Comparison of ENCODE assay signal across 20 cellular contexts in the genomic region with DNA sequence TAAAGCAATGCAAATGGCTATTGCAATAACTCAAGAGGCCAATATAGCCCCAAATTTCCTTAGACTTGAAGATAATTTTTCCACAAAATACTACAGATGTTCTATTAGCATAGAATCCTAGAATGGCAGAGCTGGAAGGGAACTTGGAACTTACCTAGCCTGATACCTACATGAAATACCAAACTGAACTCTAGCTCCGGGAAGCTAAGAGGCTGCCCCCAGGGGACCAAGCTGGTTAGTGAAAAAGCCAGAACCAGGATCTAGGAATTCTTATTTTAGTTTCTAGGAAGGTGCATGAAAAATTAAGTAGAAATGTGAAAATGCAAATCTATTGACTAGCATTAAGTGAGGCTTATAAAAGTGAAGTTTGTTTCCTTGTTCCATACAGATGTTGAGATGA.
"Had no signal": no experiment of that assay in that cellular context is flagged by ENCODE, and none has a peak within 500 bp of the region (broad histone marks: within the 10 kb centered on the region; RNA-seq: fewer than 3 reads in every experiment).

No MANE protein-coding gene starts in this region.

- H3K4me1 Mint-ChIP-seq: immature natural killer cell, naive B cell had no signal

- H3K4me3 ChIP-seq: esophagus squamous epithelium, gastroesophageal sphincter, left ventricle myocardium inferior, lower lobe of right lung, ovary, right atrium auricular region, sigmoid colon, skin epidermis had no signal

- ATAC-seq: effector memory CD8-positive, alpha-beta T cell; gastroesophageal sphincter; lower lobe of right lung had no signal

- H3K4me1 ChIP-seq: gastroesophageal sphincter, lower lobe of right lung, sigmoid colon had no signal

- H3K36me3 Mint-ChIP-seq: immature natural killer cell, memory B cell, naive B cell, type B pancreatic cell had no signal

- DNase-seq: cortex of kidney; effector memory CD8-positive, alpha-beta T cell; esophagus squamous epithelium; foreskin fibroblast; glutamatergic neuron; immature natural killer cell; left ventricle myocardium inferior; lower lobe of right lung; naive B cell; nephron progenitor cell; ovary; sigmoid colon; stimulated activated CD4-positive, alpha-beta T cell treated with anti-CD3 and anti-CD28 coated beads, Interleukin-12 subunit alpha, Interleukin-12 subunit beta, amount 100 ng/mL, for 4 hours; stimulated activated naive CD4-positive, alpha-beta T cell treated with Interleukin-2 at 50 U/mL for 16 hours had no signal

- H3K27ac ChIP-seq: esophagus squamous epithelium, gastroesophageal sphincter, left ventricle myocardium inferior, lower lobe of right lung, neutrophil, ovary, right atrium auricular region, sigmoid colon had no signal

- H3K27me3 ChIP-seq: esophagus squamous epithelium, gastroesophageal sphincter, neutrophil, ovary, right atrium auricular region, sigmoid colon had no signal

- H3K9me3 Mint-ChIP-seq: effector memory CD8-positive, alpha-beta T cell; immature natural killer cell; memory B cell; naive B cell; nephron progenitor cell had no signal

- H3K36me3 ChIP-seq: esophagus squamous epithelium, gastroesophageal sphincter, left ventricle myocardium inferior, lower lobe of right lung, neutrophil, ovary, right atrium auricular region, sigmoid colon had no signal

- H3K9me3 ChIP-seq: esophagus squamous epithelium, gastroesophageal sphincter, left ventricle myocardium inferior, lower lobe of right lung, neutrophil, ovary, right atrium auricular region, sigmoid colon had no signal

- H3K4me3 Mint-ChIP-seq: effector memory CD8-positive, alpha-beta T cell; immature natural killer cell; memory B cell; naive B cell; nephron progenitor cell; type B pancreatic cell had no signal

- H3K27me3 Mint-ChIP-seq: effector memory CD8-positive, alpha-beta T cell; type B pancreatic cell had no signal

- H3K27ac Mint-ChIP-seq: effector memory CD8-positive, alpha-beta T cell; immature natural killer cell; memory B cell; naive B cell; nephron progenitor cell; type B pancreatic cell had no signal
